Comparison of ENCODE assay signal across 2 cellular contexts in genomic region chr6:43922423-43923375, GRCh38.
TF ChIP-seq lines count a peak whose summit lies in the region.

No MANE protein-coding gene starts in this region.

TF ChIP-seq in A549, 52 proteins besides CTCF, POLR2A, EP300 and RAD21:
- TF ChIP-seq SREBF2 (IDR thresholded peaks at IDR 0.05) (no peak), CHD2 (IDR thresholded peaks at IDR 0.05; ENCODE audit: low read length, partially characterized antibody) (no peak)

TF ChIP-seq in IMR-90, 13 proteins besides CTCF, POLR2A, EP300 and RAD21:
- TF ChIP-seq NFE2L2 (IDR thresholded peaks at IDR 0.05; ENCODE audit: low read depth, low read length) = no peak
- no peak for TF ChIP-seq CEBPB (IDR thresholded peaks at IDR 0.05; ENCODE audit: low read depth, low read length)
- TF ChIP-seq USF2 (IDR thresholded peaks at IDR 0.05; ENCODE audit: low read depth, low read length) = no peak
- TF ChIP-seq FOS (IDR thresholded peaks at IDR 0.05; ENCODE audit: low read depth, low read length) = no peak
- TF ChIP-seq ELK1 (IDR thresholded peaks at IDR 0.05; ENCODE audit: borderline replicate concordance, low read depth, low read length) = no peak
- TF ChIP-seq MXI1 (IDR thresholded peaks at IDR 0.05; ENCODE audit: borderline replicate concordance, low read depth, low read length) = no peak
- no peak for TF ChIP-seq RFX5 (IDR thresholded peaks at IDR 0.05; ENCODE audit: low read depth, low read length)
TF ChIP-seq in IMR-90: peak in this region for 0.
